Comparison of ENCODE assay signal across 7 cellular contexts in the genomic region with DNA sequence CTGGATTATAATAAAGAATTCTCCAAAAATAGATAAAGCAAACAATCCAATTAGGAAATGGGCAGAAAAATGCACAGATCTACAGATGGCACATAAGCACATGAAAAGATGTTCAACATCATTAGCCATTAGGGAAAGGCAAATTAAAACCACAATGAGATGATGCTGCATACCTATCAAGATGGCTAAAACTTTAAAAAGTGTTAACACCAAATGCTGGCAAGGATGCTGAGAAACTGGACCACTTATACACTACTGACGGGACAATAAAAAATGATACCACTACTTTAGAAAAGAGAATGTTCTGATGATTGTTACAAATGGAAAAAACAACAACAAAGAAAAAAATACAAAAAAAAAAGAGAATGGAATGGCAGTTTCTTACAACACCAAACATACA.
"Had no signal": no experiment of that assay in that cellular context is flagged by ENCODE, and none has a peak within 500 bp of the region (broad histone marks: within the 10 kb centered on the region; RNA-seq: fewer than 3 reads in every experiment).

No MANE protein-coding gene starts in this region.

- H3K4me3 ChIP-seq: GM12878 had no signal

- DNase-seq: GDM1, GF-D8 had no signal

- FAIRE-seq: GM12878, GM12891, GM12892, GM18507, GM19239 had no signal

- ATAC-seq: GM12878 had no signal
